ENCODE assay signal across 17 cellular contexts in genomic region chr9:21750021-21750735, GRCh38.
"Had no signal": no experiment of that assay in that cellular context is flagged by ENCODE, and none has a peak within 500 bp of the region (broad histone marks: within the 10 kb centered on the region; RNA-seq: fewer than 3 reads in every experiment).

No MANE protein-coding gene starts in this region.

- H3K4me3 ChIP-seq: body of pancreas, mucosa of descending colon, tibial artery, uterus had no signal

- DNase-seq: activated CD4-positive, alpha-beta memory T cell treated with anti-CD3 and anti-CD28 coated beads, Interleukin-2, amount 10 ng/mL, durations not matched to agents 7 days and 5 days; activated CD4-positive, CD25-positive, alpha-beta regulatory T cell treated with anti-CD3 and anti-CD28 coated beads, Interleukin-2, amount 50 U/mL, for 72 hours; activated gamma-delta T cell treated with Interleukin-2 at 50 U/mL for 16 hours; activated T-cell treated with anti-CD3 and anti-CD28 coated beads, Interleukin-2, amount 50 U/mL, for 48 hours; body of pancreas; cerebellar nuclear complex; effector CD4-positive, alpha-beta T cell; foreskin keratinocyte; immature natural killer cell; left colon; mucosa of descending colon; naive thymus-derived CD8-positive, alpha-beta T cell; right cardiac atrium; tibial artery; uterus had no signal

- H3K27me3 ChIP-seq: body of pancreas, foreskin keratinocyte, neutrophil, tibial artery, uterus had no signal

- H3K4me1 Mint-ChIP-seq: activated CD4-positive, alpha-beta memory T cell treated with anti-CD3 and anti-CD28 coated beads, Interleukin-2, amount 10 ng/mL, durations not matched to agents 7 days and 5 days; immature natural killer cell; stimulated activated memory B cell treated with anti-CD40 and anti-IgM and Interleukin-4, amounts not matched to agents 10 μg/mL and 1 μg/mL and 100 μg/mL, for 72 hours had no signal

- H3K9me3 Mint-ChIP-seq: activated CD4-positive, alpha-beta memory T cell treated with anti-CD3 and anti-CD28 coated beads, Interleukin-2, amount 10 ng/mL, durations not matched to agents 7 days and 5 days; stimulated activated memory B cell treated with anti-CD40 and anti-IgM and Interleukin-4, amounts not matched to agents 10 μg/mL and 1 μg/mL and 100 μg/mL, for 72 hours had no signal

- H3K4me3 Mint-ChIP-seq: activated CD4-positive, alpha-beta memory T cell treated with anti-CD3 and anti-CD28 coated beads, Interleukin-2, amount 10 ng/mL, durations not matched to agents 7 days and 5 days; immature natural killer cell; naive thymus-derived CD8-positive, alpha-beta T cell; stimulated activated memory B cell treated with anti-CD40 and anti-IgM and Interleukin-4, amounts not matched to agents 10 μg/mL and 1 μg/mL and 100 μg/mL, for 72 hours had no signal

- H3K4me1 ChIP-seq: body of pancreas, tibial artery, uterus had no signal

- H3K36me3 ChIP-seq: neutrophil, tibial artery, uterus had no signal

- H3K9me3 ChIP-seq: body of pancreas, mucosa of descending colon, neutrophil, tibial artery, uterus had no signal

- H3K27ac ChIP-seq: body of pancreas, foreskin keratinocyte, neutrophil, tibial artery, uterus had no signal

- H3K27ac Mint-ChIP-seq: activated CD4-positive, alpha-beta memory T cell treated with anti-CD3 and anti-CD28 coated beads, Interleukin-2, amount 10 ng/mL, durations not matched to agents 7 days and 5 days; immature natural killer cell; naive thymus-derived CD8-positive, alpha-beta T cell; stimulated activated memory B cell treated with anti-CD40 and anti-IgM and Interleukin-4, amounts not matched to agents 10 μg/mL and 1 μg/mL and 100 μg/mL, for 72 hours had no signal

- ATAC-seq: body of pancreas; foreskin keratinocyte; left colon; mucosa of descending colon; naive thymus-derived CD8-positive, alpha-beta T cell; right cardiac atrium; stimulated activated memory B cell treated with anti-CD40 and anti-IgM and Interleukin-4, amounts not matched to agents 10 μg/mL and 1 μg/mL and 100 μg/mL, for 72 hours had no signal

- H3K36me3 Mint-ChIP-seq: immature natural killer cell; naive thymus-derived CD8-positive, alpha-beta T cell; stimulated activated memory B cell treated with anti-CD40 and anti-IgM and Interleukin-4, amounts not matched to agents 10 μg/mL and 1 μg/mL and 100 μg/mL, for 72 hours had no signal
